In genomic region chr3:65873028-65873427, GRCh38 we compare ENCODE assay signal across 21 cellular contexts.
DNase-seq lines count a peak whose midpoint lies in the region; ATAC-seq, FAIRE-seq and TF ChIP-seq lines count a peak whose summit lies in the region.
"Had no signal": no experiment of that assay in that cellular context is flagged by ENCODE, and none has a peak within 500 bp of the region (broad histone marks: within the 10 kb centered on the region; RNA-seq: fewer than 3 reads in every experiment).

No MANE protein-coding gene starts in this region.

- peaks cover 72% of the 10 kb centered on the region for H4K20me1 ChIP-seq in smooth muscle cell (ENCODE audit: low read depth)

- DNase-seq in Right ventricle myocardium inferior (ENCODE audit: missing footprints) (no peak), right atrium auricular region (ENCODE audit: low spot score) (no peak), WERI-Rb-1 (peak; percentile 44), left cardiac atrium (peak; percentile 18), small intestine (peak; percentile 25), SK-N-DZ (ENCODE audit: low spot score) (no peak), smooth muscle cell (lab: John Stamatoyannopoulos, UW; ENCODE audit: unreplicated experiment) (no peak), NCI-H1694 treated with DMSO at 0.1 percent for 48 hours (lab: John Stamatoyannopoulos, UW) (no peak)
- DNase-seq: activated CD4-positive, alpha-beta T cell treated with anti-CD3 and anti-CD28 coated beads for 48 hours; activated naive CD4-positive, alpha-beta T cell treated with anti-CD3 and anti-CD28 coated beads, Interleukin-2, amount 50 U/mL, for 16 hours; COR-L47; foreskin melanocyte; H7; islet precursor cell; NCI-H1417; NCI-H69; upper lobe of right lung had no signal

- peaks cover 8% of the 10 kb centered on the region for H3K79me2 ChIP-seq in smooth muscle cell (ENCODE audit: low read depth)

- H2AFZ ChIP-seq in smooth muscle cell (ENCODE audit: low read depth), result no peak overlapping the region

- H3F3A ChIP-seq in smooth muscle cell (ENCODE audit: low read depth), result no peaks in the 10 kb centered on the region

- H3K9me3 ChIP-seq in right atrium auricular region, result no peaks in the 10 kb centered on the region
- H3K9me3 ChIP-seq in WERI-Rb-1 (ENCODE audit: severe bottlenecking), result no peaks in the 10 kb centered on the region
- H3K9me3 ChIP-seq in small intestine (ENCODE audit: control insufficient read depth, low read depth), result no peaks in the 10 kb centered on the region
- no peaks in the 10 kb centered on the region for H3K9me3 ChIP-seq in smooth muscle cell (replicated peaks; ENCODE audit: low read depth)
- H3K9me3 ChIP-seq: ascending aorta, upper lobe of right lung had no signal

- no peak overlapping the region for H3K9ac ChIP-seq in smooth muscle cell (ENCODE audit: low read depth)

- H3K36me3 ChIP-seq in right atrium auricular region (no peaks in the 10 kb centered on the region), WERI-Rb-1 (no peaks in the 10 kb centered on the region), small intestine (ENCODE audit: control insufficient read depth in 2 of 2, insufficient read depth in 2 of 2, low read length in 2 of 2) (no peaks in the 10 kb centered on the region), smooth muscle cell (ENCODE audit: low read depth) (no peaks in the 10 kb centered on the region)
- H3K36me3 ChIP-seq: ascending aorta, upper lobe of right lung had no signal

- 54 to 67% (median 55%) methylated on average over 6 of the region's 6 CpGs for WGBS in small intestine, 3 donors
- WGBS in smooth muscle cell (ENCODE audit: low lambda C conversion rate), result 87% methylated on average over 6 of the region's 6 CpGs

- TF ChIP-seq CTCF in right atrium auricular region (IDR thresholded peaks at IDR 0.05) (no peak), WERI-Rb-1 (IDR thresholded peaks at IDR 0.05; ENCODE audit: low read depth, low read length) (no peak), smooth muscle cell (IDR thresholded peaks at IDR 0.05; ENCODE audit: borderline replicate concordance, insufficient read depth, poor library complexity, severe bottlenecking) (no peak)

- H3K27me3 ChIP-seq in right atrium auricular region, result no peaks in the 10 kb centered on the region
- H3K27me3 ChIP-seq in WERI-Rb-1 (ENCODE audit: insufficient read depth, low read depth, severe bottlenecking), result no peaks in the 10 kb centered on the region
- no peaks in the 10 kb centered on the region for H3K27me3 ChIP-seq in small intestine (ENCODE audit: control insufficient read depth in 2 of 2, insufficient read depth in 2 of 2, low read length in 2 of 2)
- no peaks in the 10 kb centered on the region for H3K27me3 ChIP-seq in smooth muscle cell (ENCODE audit: low read depth)
- H3K27me3 ChIP-seq: ascending aorta, upper lobe of right lung had no signal

- H3K27ac ChIP-seq in right atrium auricular region (no peak overlapping the region), WERI-Rb-1 (no peak overlapping the region), small intestine (ENCODE audit: low read depth in 1 of 2, low read length in 1 of 2) (no peak overlapping the region), smooth muscle cell (ENCODE audit: low read depth) (no peak overlapping the region)
- H3K27ac ChIP-seq: ascending aorta, epithelial cell of prostate, HL-60, upper lobe of right lung had no signal

- intact Hi-C loops in Right ventricle myocardium inferior (cut with DNase I), result no loop called here
- intact Hi-C loops in left cardiac atrium (cut with DNase I), result no loop called here

- H3K4me3 ChIP-seq in right atrium auricular region (no peak overlapping the region), WERI-Rb-1 (ENCODE audit: low read depth, low read length) (no peak overlapping the region), small intestine (ENCODE audit: low read depth in 1 of 2, low read length in 2 of 2) (no peak overlapping the region), smooth muscle cell (no peak overlapping the region)
- H3K4me3 ChIP-seq: ascending aorta, upper lobe of right lung had no signal

- H3K4me2 ChIP-seq in smooth muscle cell, result no peak overlapping the region

- ATAC-seq in Right ventricle myocardium inferior (peak; percentile 69), left cardiac atrium (peak; percentile 50 to 53)
- ATAC-seq: upper lobe of right lung had no signal

- H3K4me1 ChIP-seq in right atrium auricular region, result peaks cover 0 to 22% of the 10 kb centered on the region in 2 donors
- no peaks in the 10 kb centered on the region for H3K4me1 ChIP-seq in small intestine (ENCODE audit: control insufficient read depth in 2 of 2, insufficient read depth in 1 of 2, low read depth in 1 of 2, low read length in 1 of 2)
- H3K4me1 ChIP-seq in smooth muscle cell (ENCODE audit: low read depth), result peaks cover 7% of the 10 kb centered on the region

- no peak for FAIRE-seq in small intestine (lab: Jason Lieb, UNC)
- FAIRE-seq: A204.1 had no signal

Comparison
In these comparisons a context has a peak if more than half of its experiments do, and no peak if none do; other contexts are left out.
1. DNase-seq: peak in WERI-Rb-1 (single experiment), left cardiac atrium (single experiment) and small intestine (single experiment); none in Right ventricle myocardium inferior (single experiment), right atrium auricular region (single experiment), SK-N-DZ (single experiment), smooth muscle cell (single experiment) and NCI-H1694 treated with DMSO at 0.1 percent for 48 hours (single experiment).